In the genomic region with DNA sequence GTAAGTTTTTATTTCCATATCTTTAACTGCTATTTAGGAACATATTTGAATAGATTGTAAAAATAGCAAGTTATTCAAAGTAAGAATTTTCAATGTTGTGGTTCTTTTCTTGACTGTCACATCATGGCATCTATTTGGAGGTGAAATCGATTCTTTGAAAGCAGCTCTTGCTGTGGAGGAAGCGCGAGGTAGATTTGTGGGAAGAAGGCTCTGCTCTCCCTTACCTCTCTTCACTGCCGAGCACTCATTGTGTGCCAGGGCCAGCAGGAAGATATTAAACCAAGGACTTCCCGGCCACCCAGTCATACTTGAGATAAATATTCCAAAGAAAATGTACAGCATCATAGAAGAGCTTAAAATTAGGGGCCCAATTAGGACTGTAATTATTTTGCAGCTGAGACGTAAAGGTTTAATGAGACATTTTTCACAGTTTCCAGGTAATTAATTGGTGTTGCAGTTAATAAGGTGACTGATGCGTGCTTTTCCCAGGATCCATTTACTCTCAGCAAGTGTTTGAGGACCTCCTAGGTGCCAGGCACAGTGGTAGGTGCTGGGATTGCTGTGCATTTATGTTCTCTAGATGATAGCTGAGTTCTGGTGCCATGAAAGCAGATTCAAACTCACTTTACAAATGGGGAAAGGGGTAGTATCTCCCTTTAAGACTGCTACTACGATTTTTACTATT, we compare ENCODE assay signal across 11 cellular contexts.
A peak's percentile ranks its signal among the peaks of the same experiment; 100 is the strongest.
DNase-seq lines count a peak whose midpoint lies in the region; ATAC-seq and TF ChIP-seq lines count a peak whose summit lies in the region.
"Had no signal": no experiment of that assay in that cellular context is flagged by ENCODE, and none has a peak within 500 bp of the region (broad histone marks: within the 10 kb centered on the region; RNA-seq: fewer than 3 reads in every experiment).

No MANE protein-coding gene starts in this region.

- peaks cover 0 to 11% (median 0%) of the 10 kb centered on the region in 12 donors for H3K9me3 ChIP-seq in heart left ventricle
- no peaks in the 10 kb centered on the region for H3K9me3 ChIP-seq in T-helper 17 cell (ENCODE audit: control insufficient read depth, low read length, poor library complexity, severe bottlenecking)
- no peaks in the 10 kb centered on the region for H3K9me3 ChIP-seq in lower lobe of right lung
- no peaks in the 10 kb centered on the region for H3K9me3 ChIP-seq in vagina

- DNase-seq in heart left ventricle = no peak
- no peak for DNase-seq in Right ventricle myocardium superior
- DNase-seq in T-helper 17 cell = no peak
- DNase-seq in lower lobe of right lung = no peak
- DNase-seq in vagina (ENCODE audit: extremely low spot score in 2 of 2) = peak in 1 of 2 donors; percentile 65
- DNase-seq in activated CD4-positive, CD25-positive, alpha-beta regulatory T cell (lab: John Stamatoyannopoulos, UW) = no peak
- DNase-seq in activated effector memory CD4-positive, alpha-beta T cell treated with Interleukin-2 at 50 U/mL for 16 hours = no peak
- DNase-seq: C1 segment of cervical spinal cord, mesendoderm had no signal

- intact Hi-C loops in heart left ventricle (cut with DNase I) (loop anchor here in 2 of 10 donors (5.0 kb wide), 1 partner anchor 63 kb away; no protein-coding TSS in a partner anchor), Right ventricle myocardium superior (cut with DNase I) (loop anchor here (10.0 kb wide), 1 partner anchor 100 kb away; no protein-coding TSS in a partner anchor), lower lobe of right lung (cut with DNase I) (no loop called here), vagina (cut with DNase I) (no loop called here)

- WGBS in heart left ventricle, 4 donors = 62 to 70% (median 67%) methylated on average over 8 of the region's 8 CpGs

- peak overlapping the region in 11 of 12 donors; percentile 51 to 92 (median 80) for H3K27ac ChIP-seq in heart left ventricle
- H3K27ac ChIP-seq in lower lobe of right lung = peak overlapping the region; percentile 9
- peak overlapping the region; percentile 73 for H3K27ac ChIP-seq in vagina

- H3K36me3 ChIP-seq in heart left ventricle (peaks cover 0 to 8% (median 0%) of the 10 kb centered on the region in 9 donors), lower lobe of right lung (peaks cover 15% of the 10 kb centered on the region), vagina (no peaks in the 10 kb centered on the region)

- peaks cover 5% of the 10 kb centered on the region for H3K36me3 Mint-ChIP-seq in T-helper 17 cell (ENCODE audit: low read depth)

- TF ChIP-seq CTCF in heart left ventricle (IDR thresholded peaks at IDR 0.05) (no peak), lower lobe of right lung (IDR thresholded peaks at IDR 0.05) (no peak), vagina (IDR thresholded peaks at IDR 0.05) (no peak)

- H3K4me1 ChIP-seq in heart left ventricle (peaks cover 8 to 87% (median 57%) of the 10 kb centered on the region in 12 donors), lower lobe of right lung (peaks cover 34% of the 10 kb centered on the region), vagina (peaks cover 22% of the 10 kb centered on the region)

- H3K27me3 Mint-ChIP-seq in T-helper 17 cell = no peaks in the 10 kb centered on the region

- H3K27ac Mint-ChIP-seq in T-helper 17 cell = peak overlapping the region; percentile 96

- TF ChIP-seq POLR2A in heart left ventricle (IDR thresholded peaks at IDR 0.05) (no peak), vagina (IDR thresholded peaks at IDR 0.05) (no peak)

- H3K4me3 ChIP-seq in heart left ventricle = no peak overlapping the region
- H3K4me3 ChIP-seq in lower lobe of right lung = no peak overlapping the region
- no peak overlapping the region for H3K4me3 ChIP-seq in vagina

- H3K4me1 Mint-ChIP-seq in T-helper 17 cell = peaks cover 66% of the 10 kb centered on the region

- no peak for ATAC-seq in heart left ventricle
- ATAC-seq in Right ventricle myocardium superior (ENCODE audit: poor library complexity) = no peak
- ATAC-seq in T-helper 17 cell = no peak
- ATAC-seq in lower lobe of right lung = no peak
- no peak for ATAC-seq in HG03439 (IDR thresholded peaks at IDR 0.05; ENCODE audit: unreplicated experiment)
- ATAC-seq: HCT116 had no signal

- peak overlapping the region; percentile 82 for H3K4me3 Mint-ChIP-seq in T-helper 17 cell

- H3K27me3 ChIP-seq in heart left ventricle = no peaks in the 10 kb centered on the region
- no peaks in the 10 kb centered on the region for H3K27me3 ChIP-seq in lower lobe of right lung (ENCODE audit: low read depth)
- H3K27me3 ChIP-seq in vagina = no peaks in the 10 kb centered on the region

Comparison
In these comparisons a context has a peak if more than half of its experiments do, and no peak if none do; other contexts are left out.
1. H3K27ac ChIP-seq: peak in every context shown above with its lines; median percentile 80 in heart left ventricle; 73 in vagina; 9 in lower lobe of right lung.